9 cellular contexts compared by ENCODE assay signal in the genomic region with DNA sequence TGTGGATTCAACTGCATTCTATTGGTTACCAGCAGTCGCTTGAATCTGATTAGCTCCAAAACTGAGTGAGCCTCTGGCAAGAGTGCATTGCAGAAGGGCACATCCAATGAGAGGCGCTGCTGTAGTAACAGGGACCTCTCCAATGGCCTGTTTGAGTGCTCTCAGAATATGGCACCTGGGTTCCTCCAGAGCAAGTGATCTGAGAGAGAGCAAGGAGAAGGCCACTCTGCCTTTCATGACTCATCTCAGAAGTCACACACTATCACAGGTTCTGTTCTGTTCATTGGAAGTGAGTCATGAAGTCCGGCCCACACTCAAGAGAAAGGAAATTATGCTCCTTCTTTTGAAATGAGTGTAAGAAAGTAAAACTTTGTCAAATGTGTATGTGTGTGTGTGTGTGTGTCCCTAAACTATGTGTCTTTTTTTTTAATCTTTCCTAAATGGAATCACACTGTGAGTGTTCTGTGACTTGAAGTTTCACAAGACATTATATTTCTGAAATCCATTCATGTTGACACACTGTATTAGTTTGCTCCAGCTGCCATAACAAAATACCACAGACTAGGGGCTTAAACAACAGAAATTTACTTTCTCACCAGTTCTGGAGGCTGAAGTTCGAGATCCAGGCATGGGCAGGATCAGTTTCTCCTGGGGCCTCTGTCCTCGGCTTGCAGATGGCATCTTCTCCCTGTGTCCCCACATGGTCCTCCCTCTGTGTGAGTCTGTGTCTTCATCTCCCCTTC.
DNase-seq lines count a peak whose midpoint lies in the region; ATAC-seq and TF ChIP-seq lines count a peak whose summit lies in the region.
"Had no signal": no experiment of that assay in that cellular context is flagged by ENCODE, and none has a peak within 500 bp of the region (broad histone marks: within the 10 kb centered on the region; RNA-seq: fewer than 3 reads in every experiment).

No MANE protein-coding gene starts in this region.

- ATAC-seq in GM21515 (IDR thresholded peaks at IDR 0.05; ENCODE audit: unreplicated experiment) = peak; percentile 63
- ATAC-seq: SK-N-SH treated with all-trans-retinoic acid at 6 μM for 48 hours had no signal

- H3K9me2 ChIP-seq in OCI-LY7 (ENCODE audit: insufficient read depth, low read length) = no peaks in the 10 kb centered on the region

- POLR2A ChIA-PET in OCI-LY7 (lab: Charles Lee) = no interaction called here
- POLR2A ChIA-PET in CD4-positive, alpha-beta memory T cell (lab: Charles Lee; ENCODE audit: partially characterized antibody) = no interaction called here

- no peak overlapping the region for H3K4me2 ChIP-seq in OCI-LY7 (ENCODE audit: low read length)

- H3K4me3 Mint-ChIP-seq in CD4-positive, alpha-beta memory T cell = no peak overlapping the region

- H3K27me3 ChIP-seq in SJCRH30 = no peaks in the 10 kb centered on the region
- no peaks in the 10 kb centered on the region for H3K27me3 ChIP-seq in CD4-positive, alpha-beta memory T cell (ENCODE audit: insufficient read depth, low read length)

- H3K79me2 ChIP-seq in OCI-LY7 (ENCODE audit: insufficient read depth, low read depth, low read length) = no peaks in the 10 kb centered on the region

- CTCF ChIA-PET in OCI-LY7 (lab: Charles Lee; ENCODE audit: unreplicated experiment) = no interaction called here
- CTCF ChIA-PET in CD4-positive, alpha-beta memory T cell (lab: Charles Lee; ENCODE audit: partially characterized antibody) = no interaction called here

- peaks cover 0 to 12% (median 0%) of the 10 kb centered on the region in 8 donors for H3K9me3 Mint-ChIP-seq in CD4-positive, alpha-beta memory T cell

- no TSS peak for BruUV-seq in OCI-LY7 (replicated peaks; lab: Mats Ljungman, UMichigan)

- H3K4me1 Mint-ChIP-seq in CD4-positive, alpha-beta memory T cell = no peaks in the 10 kb centered on the region

- no peak for TF ChIP-seq CTCF in OCI-LY7 (conservative IDR thresholded peaks at IDR 0.05; ENCODE audit: low read length)

- H3K36me3 ChIP-seq in SJCRH30 (no peaks in the 10 kb centered on the region), OCI-LY7 (ENCODE audit: insufficient read depth, low read length) (no peaks in the 10 kb centered on the region)
- H3K36me3 ChIP-seq in CD4-positive, alpha-beta memory T cell (ENCODE audit: insufficient read depth, low read length) = no peaks in the 10 kb centered on the region

- H3K27me3 Mint-ChIP-seq in CD4-positive, alpha-beta memory T cell = peaks cover 4 to 19% of the 10 kb centered on the region in 2 donors

- H3K27ac ChIP-seq in SJCRH30 (peak overlapping the region; percentile 96), OCI-LY7 (ENCODE audit: low read depth, low read length, poor library complexity, severe bottlenecking) (no peak overlapping the region)
- no peak overlapping the region for H3K27ac ChIP-seq in CD4-positive, alpha-beta memory T cell (ENCODE audit: low read depth, low read length)

- H3K36me3 Mint-ChIP-seq in CD4-positive, alpha-beta memory T cell = no peaks in the 10 kb centered on the region

- H3K27ac Mint-ChIP-seq in CD4-positive, alpha-beta memory T cell = no peak overlapping the region

- no peaks in the 10 kb centered on the region for H3K9me3 ChIP-seq in SJCRH30 (replicated peaks)
- H3K9me3 ChIP-seq in OCI-LY7 (ENCODE audit: low read length) = no peaks in the 10 kb centered on the region
- no peaks in the 10 kb centered on the region for H3K9me3 ChIP-seq in CD4-positive, alpha-beta memory T cell (ENCODE audit: control insufficient read depth in 1 of 2, low read length in 2 of 2)

- H3K4me3 ChIP-seq in SJCRH30 (no peak overlapping the region), OCI-LY7 (ENCODE audit: low read depth, low read length, poor library complexity, severe bottlenecking) (no peak overlapping the region)
- H3K4me3 ChIP-seq in CD4-positive, alpha-beta memory T cell (ENCODE audit: low read length in 2 of 2) = no peak overlapping the region

- peaks cover 28% of the 10 kb centered on the region for H3K4me1 ChIP-seq in SJCRH30
- H3K4me1 ChIP-seq in OCI-LY7 (ENCODE audit: insufficient read depth, low read length, poor library complexity, severe bottlenecking) = no peaks in the 10 kb centered on the region
- no peaks in the 10 kb centered on the region for H3K4me1 ChIP-seq in CD4-positive, alpha-beta memory T cell (ENCODE audit: insufficient read depth, low read length)

- intact Hi-C loops in OCI-LY7 (cut with micrococcal nuclease; ENCODE audit: unreplicated experiment) = no loop called here
- intact Hi-C loops in CD4-positive, alpha-beta memory T cell (cut with micrococcal nuclease) = no loop called here

- DNase-seq in AG20443 (ENCODE audit: low spot score) (peak; percentile 77), SJCRH30 (no peak), iris pigment epithelial cell (ENCODE audit: low read depth) (peak; percentile 88), OCI-LY7 (ENCODE audit: low spot score) (no peak), SKM-1 treated with dmso at 0.1 percent for 144 hours (lab: John Stamatoyannopoulos, UW; ENCODE audit: unreplicated experiment) (no peak), middle frontal gyrus (ENCODE audit: extremely low spot score, low spot score) (no peak)
- no peak for DNase-seq in CD4-positive, alpha-beta memory T cell

- H2AFZ ChIP-seq in OCI-LY7 (ENCODE audit: low read length) = no peak overlapping the region

- H4K20me1 ChIP-seq in OCI-LY7 (ENCODE audit: insufficient read depth, low read length) = no peaks in the 10 kb centered on the region

Comparison
In these comparisons a context has a peak if more than half of its experiments do, and no peak if none do; other contexts are left out.
1. DNase-seq: peak in AG20443 (single experiment) and iris pigment epithelial cell (single experiment); none in SJCRH30 (0 of 2), OCI-LY7 (single experiment), CD4-positive, alpha-beta memory T cell (0 of 5), SKM-1 treated with dmso at 0.1 percent for 144 hours (single experiment) and middle frontal gyrus (single experiment).